Comparison of ENCODE assay signal across 8 cellular contexts in the genomic region with DNA sequence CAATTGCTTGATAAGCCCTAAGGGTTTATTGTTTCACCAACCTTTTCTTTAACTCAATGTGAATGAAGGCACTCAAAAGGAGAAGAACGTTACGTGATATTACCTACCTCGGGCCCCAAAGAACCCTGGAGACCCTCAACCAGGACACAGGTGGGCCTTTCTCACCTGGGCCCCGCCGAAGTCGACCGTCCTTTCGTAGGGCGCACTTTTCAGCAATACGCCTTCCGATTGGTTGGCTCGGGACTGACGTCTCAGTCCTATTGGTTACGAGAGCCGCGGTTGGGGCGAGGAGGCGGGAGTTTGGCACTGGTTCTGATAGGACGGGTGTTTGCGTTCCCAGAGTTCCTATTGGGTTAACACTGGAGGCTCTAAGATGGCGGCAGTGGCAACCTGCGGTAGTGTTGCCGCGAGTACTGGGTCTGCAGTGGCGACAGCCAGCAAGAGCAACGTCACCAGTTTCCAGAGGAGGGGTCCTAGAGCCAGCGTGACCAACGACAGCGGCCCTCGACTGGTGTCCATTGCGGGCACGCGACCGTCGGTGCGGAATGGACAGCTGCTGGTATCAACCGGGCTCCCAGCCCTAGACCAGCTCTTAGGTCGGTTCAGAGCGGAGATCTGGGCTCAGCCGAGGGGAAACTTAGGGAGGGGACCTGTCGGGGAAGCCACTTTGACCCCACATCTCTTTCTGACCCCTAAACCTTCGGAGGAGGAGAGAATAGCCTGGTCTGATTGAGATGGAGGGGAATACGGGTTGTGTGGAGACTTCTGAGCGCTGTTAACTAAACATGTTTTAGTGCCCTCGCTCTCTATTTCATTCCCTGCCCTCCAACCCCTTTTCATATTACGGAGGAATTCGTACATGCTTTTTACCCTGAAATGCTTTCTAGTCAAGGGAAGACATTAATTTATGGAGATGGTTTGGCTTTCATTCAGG. TPM values are rescaled to one million over a fixed set of nuclear protein-coding genes. Genes with fewer than 3 reads are reported as not detected.
DNase-seq lines count a peak whose midpoint lies in the region; TF ChIP-seq lines count a peak whose summit lies in the region.

A gene with protein sequence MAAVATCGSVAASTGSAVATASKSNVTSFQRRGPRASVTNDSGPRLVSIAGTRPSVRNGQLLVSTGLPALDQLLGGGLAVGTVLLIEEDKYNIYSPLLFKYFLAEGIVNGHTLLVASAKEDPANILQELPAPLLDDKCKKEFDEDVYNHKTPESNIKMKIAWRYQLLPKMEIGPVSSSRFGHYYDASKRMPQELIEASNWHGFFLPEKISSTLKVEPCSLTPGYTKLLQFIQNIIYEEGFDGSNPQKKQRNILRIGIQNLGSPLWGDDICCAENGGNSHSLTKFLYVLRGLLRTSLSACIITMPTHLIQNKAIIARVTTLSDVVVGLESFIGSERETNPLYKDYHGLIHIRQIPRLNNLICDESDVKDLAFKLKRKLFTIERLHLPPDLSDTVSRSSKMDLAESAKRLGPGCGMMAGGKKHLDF (plus strand): TSS at position 356 of the 934 bp plus-strand sequence. CDS start 18 bp downstream, at position 374.
IMMP1L (minus strand) TSS at position 211 of the 934 bp plus-strand sequence. CDS start 46,346 bp downstream, outside the sequence.

- H3K27ac ChIP-seq in SK-N-MC (no peak within 1 kb of the TSS), temporal lobe (ENCODE audit: low read depth, low read length) (peak within 1 kb of the TSS; percentile 30)

- CTCF ChIA-PET in activated naive CD4-positive, alpha-beta T cell treated with anti-CD3 and anti-CD28 coated beads, Interleukin-2, amount 10 ng/mL, durations not matched to agents 7 days and 5 days (lab: Charles Lee), result no interaction called here

- peaks cover 31% of the 10 kb centered on the region for H3K4me1 Mint-ChIP-seq in HFFc6 (ENCODE audit: low read depth)
- peaks cover 31% of the 10 kb centered on the region for H3K4me1 Mint-ChIP-seq in activated naive CD4-positive, alpha-beta T cell treated with anti-CD3 and anti-CD28 coated beads, Interleukin-2, amount 10 ng/mL, durations not matched to agents 7 days and 5 days

- peak within 1 kb of the TSS; percentile 88 for H3K9ac ChIP-seq in SK-N-MC (ENCODE audit: insufficient read length)

- no peaks in the 10 kb centered on the region for H3K9me3 Mint-ChIP-seq in HFFc6
- H3K9me3 Mint-ChIP-seq in activated naive CD4-positive, alpha-beta T cell treated with anti-CD3 and anti-CD28 coated beads, Interleukin-2, amount 10 ng/mL, durations not matched to agents 7 days and 5 days, result no peaks in the 10 kb centered on the region

- peak within 1 kb of the TSS; percentile 94 for H3K27ac Mint-ChIP-seq in HFFc6
- H3K27ac Mint-ChIP-seq in activated naive CD4-positive, alpha-beta T cell treated with anti-CD3 and anti-CD28 coated beads, Interleukin-2, amount 10 ng/mL, durations not matched to agents 7 days and 5 days, result peak within 1 kb of the TSS; percentile 89

- H3K36me3 ChIP-seq in SK-N-MC (ENCODE audit: insufficient read depth, low read length), result peaks cover 7% of the 10 kb centered on the region; the same call in 1 of the 2 replicates

- H3K4me3 ChIP-seq in NB4 (ENCODE audit: low read depth, low read length) (peak within 1 kb of the TSS; percentile 100), SK-N-MC (peak within 1 kb of the TSS; percentile 98)

- peak within 1 kb of the TSS; percentile 100 for H3K4me3 Mint-ChIP-seq in HFFc6
- peak within 1 kb of the TSS; percentile 92 for H3K4me3 Mint-ChIP-seq in activated naive CD4-positive, alpha-beta T cell treated with anti-CD3 and anti-CD28 coated beads, Interleukin-2, amount 10 ng/mL, durations not matched to agents 7 days and 5 days

- H3K36me3 Mint-ChIP-seq in HFFc6 (ENCODE audit: low read depth), result no peaks in the 10 kb centered on the region; the same call in 1 of the 2 replicates
- H3K36me3 Mint-ChIP-seq in activated naive CD4-positive, alpha-beta T cell treated with anti-CD3 and anti-CD28 coated beads, Interleukin-2, amount 10 ng/mL, durations not matched to agents 7 days and 5 days, result peaks cover 7% of the 10 kb centered on the region

- DNase-seq in GM04503 (ENCODE audit: low read depth), result peak; percentile 83
- DNase-seq in HFFc6, result peak; percentile 96
- peak; percentile 95 for DNase-seq in NB4 (ENCODE audit: low read depth)
- DNase-seq in SK-N-MC (ENCODE audit: low read depth, low spot score), result peak; percentile 92
- DNase-seq in activated naive CD4-positive, alpha-beta T cell treated with anti-CD3 and anti-CD28 coated beads, Interleukin-2, amount 10 ng/mL, durations not matched to agents 7 days and 5 days, result peak; percentile 97
- DNase-seq in globus pallidus (ENCODE audit: low spot score), result peak; percentile 97
- DNase-seq in occipital lobe (lab: John Stamatoyannopoulos, UW), result peak; percentile 95

- no peaks in the 10 kb centered on the region for H3K9me3 ChIP-seq in SK-N-MC (ENCODE audit: low read depth, low read length)

- TF ChIP-seq CTCF in HFFc6 (IDR thresholded peaks at IDR 0.05), result no peak
- TF ChIP-seq CTCF in NB4 (IDR thresholded peaks at IDR 0.05; ENCODE audit: low read depth, low read length), result no peak

- H3K27me3 Mint-ChIP-seq in HFFc6 (ENCODE audit: insufficient read depth), result peaks cover 2% of the 10 kb centered on the region; the same call in 1 of the 2 replicates
- no peaks in the 10 kb centered on the region for H3K27me3 Mint-ChIP-seq in activated naive CD4-positive, alpha-beta T cell treated with anti-CD3 and anti-CD28 coated beads, Interleukin-2, amount 10 ng/mL, durations not matched to agents 7 days and 5 days

- TF ChIP-seq POLR2A in NB4 (IDR thresholded peaks at IDR 0.05; ENCODE audit: extremely low read depth, insufficient read length), result peak; percentile 61

RNA-seq across cellular contexts. Expression of the first gene that starts in this region (rescaled TPM):
- total RNA-seq in HFFc6 (2021; fragmentation: NEBNext Ultra II Directional; extraction: Animal tissue kit (Norgen Biotek cat#: 25700)), result 10 to 100 TPM; 11.0 to 14.3 (median 12.2) TPM
- total RNA-seq in occipital lobe, result 36.5 TPM
- 26.6 TPM for total RNA-seq in temporal lobe

RNA-seq across cellular contexts. Expression of gene IMMP1L, which starts in this region (rescaled TPM):
- 10 to 100 TPM; 11.5 to 18.3 (median 14.5) TPM for total RNA-seq in HFFc6 (2021; fragmentation: NEBNext Ultra II Directional; extraction: Animal tissue kit (Norgen Biotek cat#: 25700))
- total RNA-seq in occipital lobe (17.0 TPM), temporal lobe (39.3 TPM)
